6 cellular contexts compared by ENCODE assay signal in the genomic region with DNA sequence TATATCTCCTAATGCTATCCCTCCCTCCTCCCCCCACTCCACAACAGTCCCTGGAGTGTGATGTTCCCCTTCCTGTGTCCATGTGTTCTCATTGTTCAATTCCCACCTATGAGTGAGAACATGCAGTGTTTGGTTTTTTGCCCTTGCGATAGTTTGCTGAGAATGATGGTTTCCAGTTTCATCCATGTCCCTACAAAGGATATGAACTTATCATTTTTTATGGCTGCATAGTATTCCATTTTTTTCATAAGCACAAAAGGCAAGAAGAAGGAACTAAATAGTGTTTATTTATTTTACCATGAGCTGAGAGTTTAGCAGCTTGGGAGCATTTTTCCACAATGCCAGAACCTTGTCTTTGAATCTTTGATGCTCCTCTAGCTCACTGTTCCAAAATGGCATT.
DNase-seq lines count a peak whose midpoint lies in the region; ATAC-seq, FAIRE-seq and TF ChIP-seq lines count a peak whose summit lies in the region.
"Not testable (repeated sequence)": the region's sequence is repeated elsewhere in the genome, so short reads cannot be mapped to it uniquely, and the experiment has no call there.

No MANE protein-coding gene starts in this region.

- not testable (repeated sequence) for TF ChIP-seq POLR2A in GM12878 (IDR thresholded peaks at IDR 0.05; ENCODE audit: low read depth, low read length); K562 (conservative IDR thresholded peaks at IDR 0.05)

- intact Hi-C loops in GM12878 (cut with micrococcal nuclease; ENCODE audit: unreplicated experiment); K562 (cut with micrococcal nuclease): not testable (repeated sequence)

- not testable (repeated sequence) for H3K36me3 Mint-ChIP-seq in activated naive CD4-positive, alpha-beta T cell treated with anti-CD3 and anti-CD28 coated beads, Interleukin-2, amount 50 U/mL, for 24 hours

- H3K27ac ChIP-seq in HEK293 (ENCODE audit: extremely low read depth, low read depth, low read length); GM12878 (ENCODE audit: control insufficient read depth, insufficient read depth); K562 (ENCODE audit: extremely low read depth, low read depth, low read length): not testable (repeated sequence)

- POLR2A ChIA-PET in HEK293 (lab: Yijun Ruan, JAX); GM12878 (lab: Charles Lee); K562 (lab: Yijun Ruan, JAX): not testable (repeated sequence)

- H3K4me3 ChIP-seq in HEK293 (ENCODE audit: low read depth, low read length); GM12878; K562: not testable (repeated sequence)

- TF ChIP-seq RAD21 in GM12878 (IDR thresholded peaks at IDR 0.05; ENCODE audit: insufficient read depth, low read depth, low read length); K562 (CRISPR knock-in tag; conservative IDR thresholded peaks at IDR 0.05 in 1 of 2, IDR thresholded peaks at IDR 0.05 in 1 of 2): not testable (repeated sequence)

- SMC1A ChIA-PET in GM12878 (lab: Charles Lee; ENCODE audit: uncharacterized antibody, unreplicated experiment) = not testable (repeated sequence)

- not testable (repeated sequence) for H3K9me3 ChIP-seq in HEK293 (ENCODE audit: control insufficient read depth, insufficient read depth, low read depth, low read length); GM12878 (replicated peaks; ENCODE audit: control insufficient read depth, insufficient read depth, low read length); K562 (replicated peaks; ENCODE audit: control insufficient read depth, insufficient read depth, low read depth, low read length)

- H3K9me1 ChIP-seq in K562 (ENCODE audit: control insufficient read depth, insufficient read depth, low read length) = not testable (repeated sequence)

- 33% methylated on average over 1 of the region's 1 CpG for WGBS in GM12878 (ENCODE audit: insufficient coverage, insufficient replicate concordance, low lambda C conversion rate, missing lambda C conversion rate)
- no CpG with 5 or more reads among the region's 1 CpG for WGBS in K562 (ENCODE audit: insufficient coverage, low coverage, missing lambda C conversion rate)

- H3K27me3 Mint-ChIP-seq in activated naive CD4-positive, alpha-beta T cell treated with anti-CD3 and anti-CD28 coated beads, Interleukin-2, amount 50 U/mL, for 24 hours = peaks cover 14% of the 10 kb centered on the region

- RAD21 ChIA-PET in GM12878 (lab: Charles Lee; ENCODE audit: unreplicated experiment) = not testable (repeated sequence)

- not testable (repeated sequence) for TF ChIP-seq CTCF in HEK293 (tag by site-specific recombination; IDR thresholded peaks at IDR 0.05); GM12878 (IDR thresholded peaks at IDR 0.05 in 2 of 3, conservative IDR thresholded peaks at IDR 0.05 in 1 of 3; ENCODE audit: control insufficient read depth in 2 of 3, extremely low read depth in 1 of 3, insufficient read depth in 1 of 3, low read depth in 3 of 3, low read length in 3 of 3); K562 (IDR thresholded peaks at IDR 0.05 in 2 of 3, conservative IDR thresholded peaks at IDR 0.05 in 1 of 3; ENCODE audit: insufficient read depth in 2 of 3, low read depth in 1 of 3, low read length in 3 of 3)

- CTCF ChIA-PET in HEK293 (lab: Yijun Ruan, JAX); K562 (lab: Yijun Ruan, JAX; ENCODE audit: low intra/inter-chr PET ratio): not testable (repeated sequence)
- CTCF ChIA-PET in GM12878 (lab: Yijun Ruan, JAX) = interaction anchor here (0.9 kb wide), 1 partner anchor 19 kb away, joined by 3 read pairs; no protein-coding TSS in a partner anchor

- not testable (repeated sequence) for H3K4me1 ChIP-seq in HEK293 (ENCODE audit: control insufficient read depth, insufficient read depth, low read length); GM12878 (ENCODE audit: control insufficient read depth, insufficient read depth, low read length); K562 (replicated peaks in 1 of 2; ENCODE audit: control insufficient read depth in 2 of 2, insufficient read depth in 2 of 2, low read length in 2 of 2)

- H3K4me2 ChIP-seq in GM12878 (ENCODE audit: control insufficient read depth, insufficient read depth); K562 (ENCODE audit: insufficient read depth, low read length): not testable (repeated sequence)

- H3K4me3 Mint-ChIP-seq in activated naive CD4-positive, alpha-beta T cell treated with anti-CD3 and anti-CD28 coated beads, Interleukin-2, amount 50 U/mL, for 24 hours = not testable (repeated sequence)

- peak overlapping the region; percentile 68 for H3K27ac Mint-ChIP-seq in activated naive CD4-positive, alpha-beta T cell treated with anti-CD3 and anti-CD28 coated beads, Interleukin-2, amount 50 U/mL, for 24 hours

- H3K36me3 ChIP-seq in HEK293 (ENCODE audit: control insufficient read depth in 2 of 2, insufficient read depth in 1 of 2, low read length in 2 of 2); GM12878 (ENCODE audit: control insufficient read depth in 2 of 2, insufficient read depth in 2 of 2, low read length in 1 of 2); K562 (ENCODE audit: control insufficient read depth, insufficient read depth, low read length): not testable (repeated sequence)

- FAIRE-seq in GM18507 (lab: Jason Lieb, UNC) (peak; percentile 90), GM19239 (lab: Jason Lieb, UNC) (peak; percentile 95), GM12878 (lab: Jason Lieb, UNC) (peak; percentile 100), K562 (lab: Jason Lieb, UNC) (peak; percentile 88)

- H3K9ac ChIP-seq in GM12878 (ENCODE audit: control insufficient read depth, insufficient read depth, low read length); K562 (ENCODE audit: insufficient read depth in 1 of 2, low read depth in 2 of 2, low read length in 2 of 2): not testable (repeated sequence)

- not testable (repeated sequence) for DNase-seq in GM18507 (ENCODE audit: extremely low spot score, insufficient read length, low read depth); GM19239 (ENCODE audit: insufficient read length, low spot score); GM12878 (ENCODE audit: low read depth, low spot score); K562 (ENCODE audit: extremely low read depth in 1 of 4, low spot score in 3 of 4)

- ATAC-seq in GM12878, K562: not testable (repeated sequence)

- not testable (repeated sequence) for TF ChIP-seq EP300 in GM12878 (IDR thresholded peaks at IDR 0.05; ENCODE audit: borderline replicate concordance in 1 of 2, control insufficient read depth in 1 of 2, low read depth in 2 of 2, low read length in 2 of 2); K562 (IDR thresholded peaks at IDR 0.05; ENCODE audit: low read length)

- H3K9me3 Mint-ChIP-seq in activated naive CD4-positive, alpha-beta T cell treated with anti-CD3 and anti-CD28 coated beads, Interleukin-2, amount 50 U/mL, for 24 hours = not testable (repeated sequence)

- in situ Hi-C loops in GM12878 (cut with MboI); K562 (cut with MboI): not testable (repeated sequence)

- not testable (repeated sequence) for H3K4me1 Mint-ChIP-seq in activated naive CD4-positive, alpha-beta T cell treated with anti-CD3 and anti-CD28 coated beads, Interleukin-2, amount 50 U/mL, for 24 hours

- not testable (repeated sequence) for H4K20me1 ChIP-seq in GM12878 (ENCODE audit: control insufficient read depth, insufficient read depth); K562 (replicated peaks; ENCODE audit: control insufficient read depth, insufficient read depth, low read length)

- BruUV-seq in GM12878 (replicated peaks; lab: Mats Ljungman, UMichigan); K562 (replicated peaks; lab: Mats Ljungman, UMichigan): not testable (repeated sequence)

- H3K27me3 ChIP-seq in GM12878 (replicated peaks in 1 of 2; ENCODE audit: control insufficient read depth in 2 of 2, insufficient read depth in 2 of 2, low read length in 1 of 2); K562 (ENCODE audit: control insufficient read depth in 2 of 2, insufficient read depth in 2 of 2, low read length in 2 of 2): not testable (repeated sequence)

- H3K79me2 ChIP-seq in GM12878 (ENCODE audit: control insufficient read depth, insufficient read depth, low read length); K562 (ENCODE audit: control insufficient read depth, insufficient read depth, low read length): not testable (repeated sequence)

- not testable (repeated sequence) for H2AFZ ChIP-seq in GM12878 (ENCODE audit: control insufficient read depth, low read depth, low read length); K562 (ENCODE audit: low read depth, low read length)

TF ChIP-seq in HEK293, 187 proteins besides CTCF, POLR2A, EP300 and RAD21:
- TF ChIP-seq, protein P1, sequence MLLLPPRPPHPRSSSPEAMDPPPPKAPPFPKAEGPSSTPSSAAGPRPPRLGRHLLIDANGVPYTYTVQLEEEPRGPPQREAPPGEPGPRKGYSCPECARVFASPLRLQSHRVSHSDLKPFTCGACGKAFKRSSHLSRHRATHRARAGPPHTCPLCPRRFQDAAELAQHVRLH (tag by site-specific recombination; IDR thresholded peaks at IDR 0.05) = 0 out of 2 replicates have a peak, but pooled peaks have one; percentile 50
- TF ChIP-seq ZNF146 (tag by site-specific recombination; IDR thresholded peaks at IDR 0.05) = peak; percentile 80

TF ChIP-seq in K562, 482 proteins besides CTCF, POLR2A, EP300 and RAD21:
- TF ChIP-seq ZNF146 (CRISPR knock-in tag; IDR thresholded peaks at IDR 0.05; ENCODE audit: unreplicated experiment) = peak; percentile 16
TF ChIP-seq in K562: peak in this region for 1; not testable (repeated sequence) for 481.
